ENCODE assay signal across 11 cellular contexts in the genomic region with DNA sequence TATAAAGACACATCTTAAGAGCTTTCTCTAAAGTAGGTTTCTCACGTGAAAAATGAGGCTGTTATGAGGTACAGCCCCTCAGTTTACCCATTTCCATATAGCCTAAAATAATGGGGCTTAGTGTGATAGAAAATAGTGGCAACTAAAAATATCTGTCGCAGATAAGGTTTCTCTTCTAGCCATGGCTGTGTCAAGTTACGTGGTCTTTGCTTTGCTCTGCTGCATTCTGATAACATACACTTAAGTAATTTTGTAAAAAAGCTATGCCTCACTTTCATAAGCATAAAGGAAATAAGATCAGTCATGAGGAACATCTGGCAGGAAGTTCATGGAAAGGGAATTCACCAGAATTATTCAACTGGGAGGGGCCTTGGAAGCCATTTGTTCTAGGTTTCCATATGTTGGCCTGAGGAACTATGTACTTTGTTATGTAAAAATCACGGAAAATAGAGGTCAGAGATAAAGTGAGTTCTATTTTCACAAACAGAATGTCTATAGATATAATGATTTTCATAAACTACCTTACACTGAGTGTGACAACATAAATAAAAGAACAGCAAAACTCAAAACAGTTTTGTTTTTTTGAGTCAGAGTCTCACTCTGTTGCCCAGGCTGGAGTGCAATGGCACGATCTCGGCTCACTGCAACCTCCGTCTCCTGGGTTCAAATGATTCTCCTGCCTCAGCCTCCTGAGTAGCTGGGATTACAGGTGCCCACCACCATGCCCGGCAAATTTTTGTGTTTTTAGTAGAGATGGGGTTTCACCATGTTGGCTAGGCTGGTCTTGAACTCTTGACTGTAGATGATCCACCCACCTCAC.
DNase-seq lines count a peak whose midpoint lies in the region; ATAC-seq and TF ChIP-seq lines count a peak whose summit lies in the region.
"Had no signal": no experiment of that assay in that cellular context is flagged by ENCODE, and none has a peak within 500 bp of the region (broad histone marks: within the 10 kb centered on the region; RNA-seq: fewer than 3 reads in every experiment).

No MANE protein-coding gene starts in this region.

- H3K27me3 ChIP-seq in neural progenitor cell = no peaks in the 10 kb centered on the region

- H3K9me3 Mint-ChIP-seq in neural progenitor cell = no peaks in the 10 kb centered on the region

- H3K4me3 ChIP-seq in neural progenitor cell = no peak overlapping the region

- H3K4me1 ChIP-seq in neural progenitor cell = peaks cover 5% of the 10 kb centered on the region

- H3K9ac ChIP-seq in neural progenitor cell = no peak overlapping the region

- H3K36me3 ChIP-seq in neural progenitor cell = no peaks in the 10 kb centered on the region

- H3K4me3 Mint-ChIP-seq in neural progenitor cell = no peak overlapping the region

- no peaks in the 10 kb centered on the region for H3K9me3 ChIP-seq in neural progenitor cell (ENCODE audit: low read depth)

- no peaks in the 10 kb centered on the region for H4K20me1 ChIP-seq in neural progenitor cell (ENCODE audit: low read depth)

- H3K36me3 Mint-ChIP-seq in neural progenitor cell = no peaks in the 10 kb centered on the region

- H3K79me2 ChIP-seq in neural progenitor cell (ENCODE audit: low read depth) = no peaks in the 10 kb centered on the region

- no peak for ATAC-seq in GM19452 (IDR thresholded peaks at IDR 0.05; ENCODE audit: unreplicated experiment)

- H3K27ac Mint-ChIP-seq in neural progenitor cell = peak overlapping the region; percentile 18

- no peaks in the 10 kb centered on the region for H3F3A ChIP-seq in neural progenitor cell (ENCODE audit: low read depth)

- DNase-seq in GDM1 (lab: John Stamatoyannopoulos, UW) = peak; percentile 34
- peak; percentile 22 for DNase-seq in M059J (ENCODE audit: low read depth)
- peak; percentile 89 for DNase-seq in dermis blood vessel endothelial cell
- no peak for DNase-seq in neural progenitor cell (ENCODE audit: low spot score)
- DNase-seq in activated CD4-positive, alpha-beta T cell treated with anti-CD3 and anti-CD28 coated beads for 48 hours = no peak
- no peak for DNase-seq in NCI-H446 treated with DMSO at 0.1 percent for 48 hours (lab: John Stamatoyannopoulos, UW)
- DNase-seq in activated naive CD4-positive, alpha-beta T cell treated with anti-CD3 and anti-CD28 coated beads, Interleukin-2, amount 50 U/mL, for 16 hours = no peak
- DNase-seq: activated CD4-positive, alpha-beta T cell treated with anti-CD3 and anti-CD28 coated beads, Interleukin-2, amount 50 U/mL, for 1 hour; NCI-H510A; stimulated activated CD4-positive, alpha-beta T cell treated with anti-CD3 and anti-CD28 coated beads, Interleukin-4, amount 100 ng/mL, for 1 hour had no signal

- H3K27ac ChIP-seq in neural progenitor cell = no peak overlapping the region

- H3K4me2 ChIP-seq in neural progenitor cell = no peak overlapping the region

- peaks cover 49% of the 10 kb centered on the region for H3K4me1 Mint-ChIP-seq in neural progenitor cell

- TF ChIP-seq CTCF in neural progenitor cell (IDR thresholded peaks at IDR 0.05) = no peak

- no peaks in the 10 kb centered on the region for H3K27me3 Mint-ChIP-seq in neural progenitor cell (ENCODE audit: insufficient read depth, low read depth)

- no peak overlapping the region for H2AFZ ChIP-seq in neural progenitor cell (replicated peaks)

Comparison
In these comparisons a context has a peak if more than half of its experiments do, and no peak if none do; other contexts are left out.
1. DNase-seq: peak in GDM1 (single experiment), M059J (single experiment) and dermis blood vessel endothelial cell (single experiment); none in neural progenitor cell (single experiment), activated CD4-positive, alpha-beta T cell treated with anti-CD3 and anti-CD28 coated beads for 48 hours (single experiment), NCI-H446 treated with DMSO at 0.1 percent for 48 hours (single experiment) and activated naive CD4-positive, alpha-beta T cell treated with anti-CD3 and anti-CD28 coated beads, Interleukin-2, amount 50 U/mL, for 16 hours (single experiment).